Comparison of ENCODE assay signal across 9 cellular contexts in the genomic region with DNA sequence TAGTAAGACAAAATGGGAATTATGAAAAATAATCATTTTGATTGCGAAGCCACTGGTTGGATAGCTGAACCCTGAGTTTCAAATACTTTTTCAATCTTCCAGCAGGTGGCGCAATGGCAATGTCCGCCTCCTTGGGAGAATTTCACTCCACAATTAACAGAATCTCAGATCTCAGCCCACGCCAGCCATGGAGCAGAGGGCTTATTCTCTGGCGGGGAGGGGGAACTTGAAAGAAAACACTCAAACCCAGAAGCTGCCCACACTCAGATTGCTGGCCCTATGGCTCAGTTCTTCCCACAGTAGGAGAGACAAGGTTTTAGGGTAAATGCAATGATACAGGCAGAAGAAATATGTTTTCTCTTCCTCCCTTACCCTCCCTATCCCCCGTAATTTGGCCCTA. TPM values are rescaled to one million over a fixed set of nuclear protein-coding genes. Genes with fewer than 3 reads are reported as not detected.
A peak's percentile ranks its signal among the peaks of the same experiment; 100 is the strongest.
DNase-seq lines count a peak whose midpoint lies in the region; ATAC-seq and TF ChIP-seq lines count a peak whose summit lies in the region.
"Had no signal": no experiment of that assay in that cellular context is flagged by ENCODE, and none has a peak within 500 bp of the region (broad histone marks: within the 10 kb centered on the region; RNA-seq: fewer than 3 reads in every experiment).

No MANE protein-coding gene starts in this region.

- H3F3A ChIP-seq in smooth muscle cell (ENCODE audit: low read depth), result no peaks in the 10 kb centered on the region

- no peaks in the 10 kb centered on the region for H3K27me3 ChIP-seq in ascending aorta
- H3K27me3 ChIP-seq in hepatocyte, result peaks cover 13% of the 10 kb centered on the region
- peaks cover 19% of the 10 kb centered on the region for H3K27me3 ChIP-seq in smooth muscle cell (ENCODE audit: low read depth)

- H3K9me3 ChIP-seq in ascending aorta (no peaks in the 10 kb centered on the region), hepatocyte (ENCODE audit: low read depth) (no peaks in the 10 kb centered on the region), smooth muscle cell (replicated peaks; ENCODE audit: low read depth) (no peaks in the 10 kb centered on the region)
- H3K9me3 ChIP-seq: neutrophil had no signal

- H3K27ac ChIP-seq in ascending aorta (no peak overlapping the region), hepatocyte (no peak overlapping the region), smooth muscle cell (ENCODE audit: low read depth) (no peak overlapping the region)
- H3K27ac ChIP-seq: neutrophil had no signal

- H3K79me2 ChIP-seq in hepatocyte, result no peaks in the 10 kb centered on the region
- H3K79me2 ChIP-seq in smooth muscle cell (ENCODE audit: low read depth), result no peaks in the 10 kb centered on the region

- peak; percentile 73 for TF ChIP-seq CTCF in LNCAP (IDR thresholded peaks at IDR 0.05)
- TF ChIP-seq CTCF in ascending aorta (IDR thresholded peaks at IDR 0.05), result peak; percentile 47 to 80 (median 73)
- peak; percentile 75 for TF ChIP-seq CTCF in hepatocyte (IDR thresholded peaks at IDR 0.05; ENCODE audit: poor library complexity)
- TF ChIP-seq CTCF in smooth muscle cell (IDR thresholded peaks at IDR 0.05; ENCODE audit: borderline replicate concordance, insufficient read depth, poor library complexity, severe bottlenecking), result peak; percentile 76

- H3K4me2 ChIP-seq in hepatocyte (no peak overlapping the region), smooth muscle cell (no peak overlapping the region)

- H3K4me1 ChIP-seq in ascending aorta (no peaks in the 10 kb centered on the region), hepatocyte (ENCODE audit: insufficient read depth) (no peaks in the 10 kb centered on the region), smooth muscle cell (ENCODE audit: low read depth) (no peaks in the 10 kb centered on the region)

- H2AFZ ChIP-seq in hepatocyte, result no peak overlapping the region
- H2AFZ ChIP-seq in smooth muscle cell (ENCODE audit: low read depth), result no peak overlapping the region

- ATAC-seq in activated CD4-positive, CD25-positive, alpha-beta regulatory T cell treated with anti-CD3 and anti-CD28 coated beads, Interleukin-2, amount 50 U/mL, for 24 hours, result no peak
- no peak for ATAC-seq in GM18511 (IDR thresholded peaks at IDR 0.05; ENCODE audit: unreplicated experiment)

- no peaks in the 10 kb centered on the region for H3K36me3 ChIP-seq in ascending aorta
- H3K36me3 ChIP-seq in hepatocyte (replicated peaks; ENCODE audit: insufficient read depth, low read depth), result no peaks in the 10 kb centered on the region
- H3K36me3 ChIP-seq in smooth muscle cell (ENCODE audit: low read depth), result no peaks in the 10 kb centered on the region
- H3K36me3 ChIP-seq: neutrophil had no signal

- peak in 3 of 4 experiments; percentile 6 to 24 (median 12) for DNase-seq in activated CD4-positive, CD25-positive, alpha-beta regulatory T cell (lab: John Stamatoyannopoulos, UW)
- peak; percentile 21 for DNase-seq in T follicular helper cell (ENCODE audit: low read depth)
- DNase-seq in ascending aorta (ENCODE audit: low spot score in 2 of 2), result peak in 1 of 2 donors; percentile 69
- DNase-seq in hepatocyte (ENCODE audit: low spot score), result peak; percentile 75
- DNase-seq in smooth muscle cell (lab: John Stamatoyannopoulos, UW; ENCODE audit: unreplicated experiment), result peak; percentile 4

- H3K4me3 ChIP-seq in ascending aorta, result no peak overlapping the region
- no peak overlapping the region for H3K4me3 ChIP-seq in hepatocyte
- H3K4me3 ChIP-seq in smooth muscle cell, result no peak overlapping the region

- H3K9ac ChIP-seq in smooth muscle cell (ENCODE audit: low read depth), result no peak overlapping the region

- WGBS in hepatocyte (ENCODE audit: low lambda C conversion rate, missing lambda C conversion rate), result 29% methylated on average over 6 of the region's 6 CpGs
- 24% methylated on average over 6 of the region's 6 CpGs for WGBS in smooth muscle cell (ENCODE audit: low lambda C conversion rate)

- no peaks in the 10 kb centered on the region for H3K9me2 ChIP-seq in hepatocyte (replicated peaks; ENCODE audit: insufficient read depth)

- intact Hi-C loops in ascending aorta (cut with DNase I), result loop anchor here (1.0 kb wide), 1 partner anchor 124 kb away; no protein-coding TSS in a partner anchor

- H4K20me1 ChIP-seq in hepatocyte (ENCODE audit: insufficient read depth, poor library complexity, severe bottlenecking), result no peaks in the 10 kb centered on the region
- no peaks in the 10 kb centered on the region for H4K20me1 ChIP-seq in smooth muscle cell (ENCODE audit: low read depth)

RNA-seq across cellular contexts. Expression of a gene that starts 38.7 kb away (rescaled TPM):
- total RNA-seq in ascending aorta (85.0 TPM), hepatocyte (258 and 262 TPM in 2 replicates), smooth muscle cell (244 and 326 TPM in 2 replicates)
- polyA plus RNA-seq in hepatocyte (412 and 473 TPM in 2 replicates), smooth muscle cell (310 and 372 TPM in 2 replicates)
